Comparison of ENCODE assay signal across 12 cellular contexts in the genomic region with DNA sequence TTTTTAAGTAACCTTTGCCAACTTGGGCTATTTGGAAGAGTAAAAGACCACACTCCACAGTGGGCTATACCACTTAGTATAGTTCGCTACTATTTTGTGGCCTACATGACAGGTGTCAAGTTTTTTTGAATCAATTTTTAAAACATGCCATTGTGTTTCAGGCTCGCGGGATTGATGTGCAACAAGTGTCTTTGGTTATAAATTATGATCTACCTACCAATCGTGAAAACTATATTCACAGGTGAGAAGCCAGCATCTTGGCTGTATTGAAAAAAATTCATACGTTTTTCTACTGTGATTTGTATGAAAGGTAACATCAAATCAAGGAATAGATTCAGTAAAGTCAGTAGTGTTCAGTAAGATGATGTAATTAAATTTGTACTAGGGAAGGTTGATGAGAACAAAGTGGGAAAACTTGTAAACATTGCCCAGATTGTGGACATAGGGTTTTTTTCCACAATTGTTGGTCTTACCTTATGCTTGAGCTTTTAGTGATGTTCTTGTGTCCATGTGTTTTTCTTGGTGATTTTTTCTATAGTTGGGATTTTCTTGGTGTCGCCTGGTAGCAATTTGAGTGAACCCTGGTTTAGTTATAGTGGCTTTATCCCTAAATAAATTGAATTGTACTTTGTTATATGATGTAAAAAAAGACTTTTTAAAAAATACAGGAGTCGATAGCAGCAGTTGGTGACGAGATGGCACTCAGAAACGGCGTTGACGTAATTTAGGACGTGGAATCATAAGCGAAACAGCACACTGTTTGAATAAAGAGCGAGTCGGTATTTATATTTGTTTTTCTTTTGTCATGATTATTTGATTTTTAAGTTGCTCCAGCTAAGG. TPM values are rescaled to one million over a fixed set of nuclear protein-coding genes. Genes with fewer than 3 reads are reported as not detected.
DNase-seq lines count a peak whose midpoint lies in the region; ATAC-seq and TF ChIP-seq lines count a peak whose summit lies in the region.
"Had no signal": no experiment of that assay in that cellular context is flagged by ENCODE, and none has a peak within 500 bp of the region (broad histone marks: within the 10 kb centered on the region; RNA-seq: fewer than 3 reads in every experiment).

No MANE protein-coding gene starts in this region.

- peak; percentile 21 for TF ChIP-seq POLR2A in GM19193 (IDR thresholded peaks at IDR 0.05; ENCODE audit: extremely low read depth, insufficient read depth, insufficient read length)

- no peaks in the 10 kb centered on the region for H3K9me3 Mint-ChIP-seq in activated CD4-positive, alpha-beta memory T cell treated with anti-CD3 and anti-CD28 coated beads, Interleukin-2, amount 10 ng/mL, durations not matched to agents 7 days and 5 days
- no peaks in the 10 kb centered on the region for H3K9me3 Mint-ChIP-seq in immature natural killer cell

- no peak for TF ChIP-seq CTCF in BE2C (IDR thresholded peaks at IDR 0.05; ENCODE audit: low read depth, low read length)

- H3K4me3 ChIP-seq in BE2C (ENCODE audit: low read depth, low read length), result peak overlapping the region; percentile 100
- H3K4me3 ChIP-seq: colonic mucosa had no signal

- H3K36me3 Mint-ChIP-seq in activated CD4-positive, alpha-beta memory T cell treated with anti-CD3 and anti-CD28 coated beads, Interleukin-2, amount 10 ng/mL, durations not matched to agents 7 days and 5 days (ENCODE audit: low read depth), result peaks cover 90% of the 10 kb centered on the region
- peaks cover 47 to 77% (median 60%) of the 10 kb centered on the region in 3 donors for H3K36me3 Mint-ChIP-seq in immature natural killer cell

- H3K27ac Mint-ChIP-seq in activated CD4-positive, alpha-beta memory T cell treated with anti-CD3 and anti-CD28 coated beads, Interleukin-2, amount 10 ng/mL, durations not matched to agents 7 days and 5 days, result peak overlapping the region; percentile 74
- H3K27ac Mint-ChIP-seq in immature natural killer cell, result peak overlapping the region; percentile 53 to 100 (median 74)

- DNase-seq in BE2C (no peak), immature natural killer cell (no peak), DMS79 treated with DMSO at 0.1 percent for 48 hours (lab: John Stamatoyannopoulos, UW) (no peak)
- DNase-seq in activated CD4-positive, alpha-beta memory T cell treated with anti-CD3 and anti-CD28 coated beads, Interleukin-2, amount 10 ng/mL, durations not matched to agents 7 days and 5 days, result no peak
- DNase-seq: colonic mucosa; lower lobe of right lung; NCI-H1092 treated with DMSO at 0.1 percent for 48 hours; stimulated activated CD4-positive, alpha-beta T cell treated with anti-CD3 and anti-CD28 coated beads, Interleukin-2, amount 100 ng/mL, for 48 hours had no signal

- H3K36me3 ChIP-seq in BE2C, result peaks cover 93% of the 10 kb centered on the region

- CTCF ChIA-PET in activated CD4-positive, alpha-beta memory T cell treated with anti-CD3 and anti-CD28 coated beads, Interleukin-2, amount 10 ng/mL, durations not matched to agents 7 days and 5 days (lab: Charles Lee), result interaction anchor here (1.0 to 1.4 kb wide), 3 partner anchors 37 to 171 kb away, joined by 3 to 4 read pairs (median 3); no protein-coding TSS in a partner anchor

- H3K4me1 ChIP-seq in BE2C, result peaks cover 14% of the 10 kb centered on the region

- peak overlapping the region; percentile 99 for H3K4me3 Mint-ChIP-seq in activated CD4-positive, alpha-beta memory T cell treated with anti-CD3 and anti-CD28 coated beads, Interleukin-2, amount 10 ng/mL, durations not matched to agents 7 days and 5 days
- peak overlapping the region; percentile 19 to 100 (median 43) for H3K4me3 Mint-ChIP-seq in immature natural killer cell

- H3K27me3 Mint-ChIP-seq in activated CD4-positive, alpha-beta memory T cell treated with anti-CD3 and anti-CD28 coated beads, Interleukin-2, amount 10 ng/mL, durations not matched to agents 7 days and 5 days, result no peaks in the 10 kb centered on the region
- peaks cover 12 to 36% (median 21%) of the 10 kb centered on the region in 3 donors for H3K27me3 Mint-ChIP-seq in immature natural killer cell (ENCODE audit: low read depth in 3 of 3)

- ATAC-seq in HG02938 (IDR thresholded peaks at IDR 0.05; ENCODE audit: unreplicated experiment), result no peak
- no peak for ATAC-seq in GM19328 (IDR thresholded peaks at IDR 0.05; ENCODE audit: unreplicated experiment)
- ATAC-seq in GM21717 (IDR thresholded peaks at IDR 0.05; ENCODE audit: unreplicated experiment), result no peak
- ATAC-seq: lower lobe of right lung had no signal

- POLR2A ChIA-PET in activated CD4-positive, alpha-beta memory T cell treated with anti-CD3 and anti-CD28 coated beads, Interleukin-2, amount 10 ng/mL, durations not matched to agents 7 days and 5 days (lab: Charles Lee), result interaction anchor here (0.7 to 6.4 kb wide), 14 partner anchors 11 to 860 kb away, joined by 3 to 77 read pairs (median 5); partner anchors contain the start of genes RFC4, ST6GAL1 and TRA2B

- H3K27me3 ChIP-seq in BE2C, result no peaks in the 10 kb centered on the region; the same call in 1 of the 2 replicates
- H3K27me3 ChIP-seq: colonic mucosa had no signal

- H3K4me1 Mint-ChIP-seq in activated CD4-positive, alpha-beta memory T cell treated with anti-CD3 and anti-CD28 coated beads, Interleukin-2, amount 10 ng/mL, durations not matched to agents 7 days and 5 days, result peaks cover 49% of the 10 kb centered on the region
- H3K4me1 Mint-ChIP-seq in immature natural killer cell, result peaks cover 55 to 73% of the 10 kb centered on the region in 2 donors

- no peaks in the 10 kb centered on the region for H3K9me3 ChIP-seq in BE2C
- H3K9me3 ChIP-seq: colonic mucosa, lower lobe of right lung had no signal

RNA-seq across cellular contexts. Expression of gene EIF4A2, which starts 4.5 kb away (rescaled TPM):
- polyA plus RNA-seq in BE2C (2012; ENCODE audit: insufficient read depth, insufficient read length, low read depth), result 209 TPM
- 100 to 1,000 TPM; 385 to 388 TPM for total RNA-seq in activated CD4-positive, alpha-beta memory T cell treated with anti-CD3 and anti-CD28 coated beads, Interleukin-2, amount 10 ng/mL, durations not matched to agents 7 days and 5 days
- 100 to 1,000 TPM; 132 to 151 (median 140) TPM for polyA plus RNA-seq in immature natural killer cell

RNA-seq across cellular contexts. Expression of gene RFC4, which starts 18.4 kb away (rescaled TPM):
- 18.8 TPM for polyA plus RNA-seq in BE2C (2012; ENCODE audit: insufficient read depth, insufficient read length, low read depth)
- total RNA-seq in activated CD4-positive, alpha-beta memory T cell treated with anti-CD3 and anti-CD28 coated beads, Interleukin-2, amount 10 ng/mL, durations not matched to agents 7 days and 5 days, result 10 to 100 TPM; 85.5 to 89.3 TPM
- 10 to 100 TPM; 17.7 to 19.5 (median 18.1) TPM for polyA plus RNA-seq in immature natural killer cell

RNA-seq across cellular contexts. Expression of gene ADIPOQ, which starts 54.6 kb away (rescaled TPM):
- polyA plus RNA-seq in BE2C (2012; ENCODE audit: insufficient read depth, insufficient read length, low read depth), result 0.09 TPM
- total RNA-seq in activated CD4-positive, alpha-beta memory T cell treated with anti-CD3 and anti-CD28 coated beads, Interleukin-2, amount 10 ng/mL, durations not matched to agents 7 days and 5 days, result not detected
- polyA plus RNA-seq in immature natural killer cell, result not detected
- total RNA-seq: lower lobe of right lung had no signal
